In genomic region chr3:72380193-72380592, GRCh38 we compare ENCODE assay signal across 12 cellular contexts.
DNase-seq lines count a peak whose midpoint lies in the region; ATAC-seq and TF ChIP-seq lines count a peak whose summit lies in the region.
"Had no signal": no experiment of that assay in that cellular context is flagged by ENCODE, and none has a peak within 500 bp of the region (broad histone marks: within the 10 kb centered on the region; RNA-seq: fewer than 3 reads in every experiment).

No MANE protein-coding gene starts in this region.

- H3K18ac ChIP-seq in IMR-90 (ENCODE audit: low read depth, low read length): no peak overlapping the region
- no peak overlapping the region for H3K18ac ChIP-seq in mesenchymal stem cell (ENCODE audit: low read depth in 1 of 2, low read length in 2 of 2)

- ATAC-seq in IMR-90 (ENCODE audit: low read depth): peak; percentile 92
- no peak for ATAC-seq in GM18861 (IDR thresholded peaks at IDR 0.05; ENCODE audit: unreplicated experiment)
- ATAC-seq in HG02642 (IDR thresholded peaks at IDR 0.05; ENCODE audit: poor library complexity, unreplicated experiment): no peak
- ATAC-seq in GM21381 (IDR thresholded peaks at IDR 0.05; ENCODE audit: unreplicated experiment): no peak

- in situ Hi-C loops in ACHN (cut with HindIII; ENCODE audit: low pct_ligation_motif_present, low pct_unique_long_range_greater_than_20kb, low sequenced_read_pairs): no loop called here
- in situ Hi-C loops in IMR-90 (cut with MboI; ENCODE audit: low sequenced_read_pairs): no loop called here

- TF ChIP-seq RAD21 in IMR-90 (IDR thresholded peaks at IDR 0.05; ENCODE audit: low read length): no peak

- no peak overlapping the region for H3K23ac ChIP-seq in IMR-90 (ENCODE audit: low read depth, low read length)
- H3K23ac ChIP-seq in mesenchymal stem cell (ENCODE audit: low read length in 2 of 2): no peak overlapping the region

- dilution Hi-C loops in IMR-90 (cut with HindIII; ENCODE audit: low sequenced_read_pairs, unreplicated experiment): no loop called here

- no peak overlapping the region for H2BK5ac ChIP-seq in IMR-90 (ENCODE audit: low read depth, low read length, poor library complexity, severe bottlenecking)
- H2BK5ac ChIP-seq in mesenchymal stem cell (ENCODE audit: low read depth, low read length, poor library complexity, severe bottlenecking): no peak overlapping the region

- POLR2A ChIA-PET in IMR-90 (lab: Charles Lee; ENCODE audit: unreplicated experiment): no interaction called here

- no peak overlapping the region for H2AK5ac ChIP-seq in IMR-90 (ENCODE audit: low read depth, low read length)
- no peak overlapping the region for H2AK5ac ChIP-seq in mesenchymal stem cell (ENCODE audit: low read length, severe bottlenecking)

- TF ChIP-seq POLR2A in IMR-90 (IDR thresholded peaks at IDR 0.05; ENCODE audit: low read depth, low read length): no peak

- H3K27ac ChIP-seq in IMR-90 (ENCODE audit: insufficient read depth, low read length): no peak overlapping the region
- no peak overlapping the region for H3K27ac ChIP-seq in mesenchymal stem cell (ENCODE audit: low read length, poor library complexity, severe bottlenecking)

- no peak overlapping the region for H3K14ac ChIP-seq in IMR-90 (replicated peaks; ENCODE audit: low read depth, low read length)
- H3K14ac ChIP-seq in mesenchymal stem cell (ENCODE audit: low read length in 2 of 2): no peak overlapping the region

- H4K20me1 ChIP-seq in IMR-90 (ENCODE audit: insufficient read depth, low read length): peaks cover 64% of the 10 kb centered on the region

- H3K4ac ChIP-seq in IMR-90 (ENCODE audit: low read depth, low read length): no peak overlapping the region
- H3K4ac ChIP-seq in mesenchymal stem cell (ENCODE audit: low read depth in 1 of 2, low read length in 2 of 2): no peak overlapping the region

- H3K4me2 ChIP-seq in IMR-90 (ENCODE audit: low read depth, low read length) (no peak overlapping the region), mesenchymal stem cell (ENCODE audit: low read length, poor library complexity, severe bottlenecking) (no peak overlapping the region)

- no peak overlapping the region for H4K5ac ChIP-seq in IMR-90 (ENCODE audit: low read depth, low read length)

- CTCF ChIA-PET in IMR-90 (lab: Yijun Ruan, JAX): interaction anchor here (0.9 kb wide), 1 partner anchor 67 kb away, joined by 3 read pairs; no protein-coding TSS in a partner anchor

- no peak overlapping the region for H3K56ac ChIP-seq in IMR-90 (ENCODE audit: extremely low read depth, insufficient read depth, low read length)

- H2AFZ ChIP-seq in IMR-90 (replicated peaks; ENCODE audit: low read length, poor library complexity) (no peak overlapping the region), mesenchymal stem cell (ENCODE audit: low read depth, low read length) (no peak overlapping the region)

- peak; percentile 3 for DNase-seq in ACHN
- DNase-seq in IMR-90: peak; percentile 47
- DNase-seq in cardiac fibroblast (ENCODE audit: low read depth in 2 of 2): peak; percentile 47 to 77
- peak; percentile 62 for DNase-seq in mesenchymal stem cell
- DNase-seq in NCI-H1930 (lab: John Stamatoyannopoulos, UW): no peak
- DNase-seq: activated T-cell treated with anti-CD3 and anti-CD28 coated beads, Interleukin-2, amount 50 U/mL, for 24 hours; AML-193; GF-D8; NCI-H1694 had no signal

- H3K4me3 ChIP-seq in IMR-90 (ENCODE audit: insufficient read depth, low read depth, low read length) (no peak overlapping the region), cardiac fibroblast (replicated peaks in 1 of 2; ENCODE audit: low read depth in 2 of 2, low read length in 2 of 2) (no peak overlapping the region), mesenchymal stem cell (ENCODE audit: insufficient read depth in 1 of 2, low read depth in 1 of 2, low read length in 2 of 2) (no peak overlapping the region)

- H3K9me3 ChIP-seq in IMR-90 (ENCODE audit: control insufficient read depth, insufficient read depth, low read length) (no peaks in the 10 kb centered on the region), mesenchymal stem cell (ENCODE audit: control insufficient read depth, low read length) (no peaks in the 10 kb centered on the region)

- H3K36me3 ChIP-seq in IMR-90 (ENCODE audit: control insufficient read depth, insufficient read depth, low read length) (peaks cover 10% of the 10 kb centered on the region), mesenchymal stem cell (ENCODE audit: control insufficient read depth in 1 of 2, insufficient read depth in 2 of 2, low read depth in 1 of 2, low read length in 2 of 2) (peaks cover 5 to 36% of the 10 kb centered on the region in 2 experiments)

- intact Hi-C loops in IMR-90 (cut with micrococcal nuclease): no loop called here

- H3K9ac ChIP-seq in IMR-90 (ENCODE audit: low read depth, low read length) (no peak overlapping the region), mesenchymal stem cell (ENCODE audit: low read length) (no peak overlapping the region)

- H2BK15ac ChIP-seq in IMR-90 (ENCODE audit: low read depth, low read length): no peak overlapping the region
- no peak overlapping the region for H2BK15ac ChIP-seq in mesenchymal stem cell (ENCODE audit: low read depth, poor library complexity, severe bottlenecking)

- H4K8ac ChIP-seq in IMR-90 (ENCODE audit: low read depth in 2 of 2, low read length in 2 of 2): no peak overlapping the region
- no peak overlapping the region for H4K8ac ChIP-seq in mesenchymal stem cell (ENCODE audit: low read length)

- H4K91ac ChIP-seq in IMR-90 (ENCODE audit: insufficient read depth, low read depth, low read length) (no peak overlapping the region), mesenchymal stem cell (ENCODE audit: low read length) (no peak overlapping the region)

- BruUV-seq in IMR-90 (replicated peaks; lab: Mats Ljungman, UMichigan): no TSS peak

- H2BK12ac ChIP-seq in mesenchymal stem cell (ENCODE audit: low read length in 2 of 2): no peak overlapping the region

- H2BK120ac ChIP-seq in IMR-90 (ENCODE audit: low read depth, low read length) (no peak overlapping the region), mesenchymal stem cell (ENCODE audit: low read depth, low read length) (no peak overlapping the region)

- no peak overlapping the region for H2AK9ac ChIP-seq in IMR-90 (replicated peaks; ENCODE audit: low read depth, low read length, poor library complexity)

- H3K79me1 ChIP-seq in IMR-90 (ENCODE audit: low read depth in 1 of 2, low read length in 2 of 2) (peaks cover 44 to 73% of the 10 kb centered on the region in 2 experiments), mesenchymal stem cell (replicated peaks; ENCODE audit: low read length, poor library complexity, severe bottlenecking) (peaks cover 15% of the 10 kb centered on the region)

- H3K27me3 ChIP-seq in IMR-90 (ENCODE audit: control insufficient read depth, insufficient read depth, low read length): no peaks in the 10 kb centered on the region
- H3K27me3 ChIP-seq in mesenchymal stem cell (ENCODE audit: control insufficient read depth in 1 of 2, insufficient read depth in 1 of 2, low read length in 2 of 2): no peaks in the 10 kb centered on the region

- TF ChIP-seq CTCF in IMR-90 (conservative IDR thresholded peaks at IDR 0.05; ENCODE audit: low read depth, low read length) (no peak), cardiac fibroblast (IDR thresholded peaks at IDR 0.05; ENCODE audit: low read depth, low read length) (no peak)

- H3K4me1 ChIP-seq in IMR-90 (ENCODE audit: control insufficient read depth, insufficient read depth, low read length) (peaks cover 5% of the 10 kb centered on the region), mesenchymal stem cell (ENCODE audit: control insufficient read depth, insufficient read depth, low read depth, low read length) (peaks cover 4% of the 10 kb centered on the region)

- no peak overlapping the region for H2BK20ac ChIP-seq in IMR-90 (ENCODE audit: low read depth, low read length)

- H3K9me1 ChIP-seq in IMR-90 (ENCODE audit: insufficient read depth, low read length): peaks cover 12% of the 10 kb centered on the region

- WGBS in IMR-90 (ENCODE audit: extremely low coverage in 2 of 2, insufficient read length in 1 of 2), 2 experiments: 40% methylated on average over 1 of the region's 4 CpGs; no CpG with 5 or more reads in 1 of the 2 experiments
- 46% methylated on average over 4 of the region's 4 CpGs for WGBS in mesenchymal stem cell

TF ChIP-seq in IMR-90, 13 proteins besides CTCF, POLR2A, EP300 and RAD21:
- no peak for TF ChIP-seq CHD1 (IDR thresholded peaks at IDR 0.05; ENCODE audit: low read depth, low read length)
- no peak for TF ChIP-seq MXI1 (IDR thresholded peaks at IDR 0.05; ENCODE audit: borderline replicate concordance, low read depth, low read length)
- TF ChIP-seq BHLHE40 (IDR thresholded peaks at IDR 0.05; ENCODE audit: low read depth, low read length): no peak
- TF ChIP-seq ELK1 (IDR thresholded peaks at IDR 0.05; ENCODE audit: borderline replicate concordance, low read depth, low read length): no peak
- TF ChIP-seq MAZ (IDR thresholded peaks at IDR 0.05; ENCODE audit: borderline replicate concordance, low read depth, low read length): no peak
- no peak for TF ChIP-seq RFX5 (IDR thresholded peaks at IDR 0.05; ENCODE audit: low read depth, low read length)
- TF ChIP-seq RCOR1 (IDR thresholded peaks at IDR 0.05; ENCODE audit: insufficient replicate concordance, low read length): no peak
- TF ChIP-seq MAFK (IDR thresholded peaks at IDR 0.05; ENCODE audit: low read depth, low read length): no peak
- no peak for TF ChIP-seq CEBPB (IDR thresholded peaks at IDR 0.05; ENCODE audit: low read depth, low read length)
- TF ChIP-seq SMC3 (IDR thresholded peaks at IDR 0.05; ENCODE audit: low read depth, low read length): no peak
- TF ChIP-seq USF2 (IDR thresholded peaks at IDR 0.05; ENCODE audit: low read depth, low read length): no peak
- TF ChIP-seq NFE2L2 (IDR thresholded peaks at IDR 0.05; ENCODE audit: low read depth, low read length): no peak
- no peak for TF ChIP-seq FOS (IDR thresholded peaks at IDR 0.05; ENCODE audit: low read depth, low read length)

Comparison
In these comparisons a context has a peak if more than half of its experiments do, and no peak if none do; other contexts are left out.
1. DNase-seq: peak in ACHN (single experiment), IMR-90 (single experiment), cardiac fibroblast (2 of 2) and mesenchymal stem cell (single experiment); none in NCI-H1930 (0 of 2).